21 cellular contexts compared by ENCODE assay signal in the genomic region with DNA sequence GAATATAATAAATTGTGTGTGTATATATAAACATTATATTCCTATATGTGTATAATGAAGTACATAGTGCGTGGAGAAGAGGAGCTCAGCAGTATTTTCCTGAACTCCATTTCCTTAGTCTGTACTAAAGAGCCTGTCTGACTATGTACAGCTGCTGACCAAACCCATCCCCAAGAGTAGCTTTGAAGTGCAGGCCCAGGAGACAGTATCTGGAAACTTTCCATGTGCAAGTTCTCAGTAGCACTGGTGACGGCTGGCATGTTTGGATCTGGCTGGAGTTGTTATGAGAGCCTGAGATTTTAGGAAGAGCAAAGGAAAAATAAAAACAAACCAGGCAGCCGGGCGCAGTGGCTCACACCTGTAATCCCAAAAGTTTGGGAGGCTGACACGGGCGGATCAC.
DNase-seq lines count a peak whose midpoint lies in the region; ATAC-seq and TF ChIP-seq lines count a peak whose summit lies in the region.
"Had no signal": no experiment of that assay in that cellular context is flagged by ENCODE, and none has a peak within 500 bp of the region (broad histone marks: within the 10 kb centered on the region; RNA-seq: fewer than 3 reads in every experiment).

No MANE protein-coding gene starts in this region.

- H3K9me3 ChIP-seq in T-helper 17 cell (ENCODE audit: control insufficient read depth, low read length, poor library complexity, severe bottlenecking) (no peaks in the 10 kb centered on the region), left lung (no peaks in the 10 kb centered on the region), upper lobe of right lung (no peaks in the 10 kb centered on the region)
- H3K9me3 ChIP-seq: Peyer's patch, SJSA1 had no signal

- H3K27me3 Mint-ChIP-seq in activated naive CD4-positive, alpha-beta T cell treated with anti-CD3 and anti-CD28 coated beads, Interleukin-2, amount 50 U/mL, for 24 hours: no peaks in the 10 kb centered on the region
- H3K27me3 Mint-ChIP-seq in T-helper 17 cell: no peaks in the 10 kb centered on the region
- H3K27me3 Mint-ChIP-seq: IgD-negative memory B cell had no signal

- no peak for DNase-seq in activated naive CD4-positive, alpha-beta T cell treated with anti-CD3 and anti-CD28 coated beads, Interleukin-2, amount 50 U/mL, for 16 hours
- DNase-seq in T-helper 17 cell (no peak), left lung (no peak), upper lobe of right lung (no peak), AML-193 (lab: John Stamatoyannopoulos, UW) (no peak)
- DNase-seq: 8988T, DMS53, EL, NCI-H1105, NCI-H146, NCI-H2029, NCI-H226, NCI-H510A treated with DMSO at 0.1 percent for 48 hours, NCI-H748 treated with DMSO at 0.1 percent for 48 hours, Peyer's patch had no signal

- H3K27ac Mint-ChIP-seq in activated naive CD4-positive, alpha-beta T cell treated with anti-CD3 and anti-CD28 coated beads, Interleukin-2, amount 50 U/mL, for 24 hours: peak overlapping the region; percentile 47
- H3K27ac Mint-ChIP-seq in T-helper 17 cell: peak overlapping the region; percentile 75
- H3K27ac Mint-ChIP-seq: CD14-positive monocyte, IgD-negative memory B cell had no signal

- ATAC-seq in T-helper 17 cell (no peak), left lung (peak; percentile 87), upper lobe of right lung (peak; percentile 84), HG02885 (IDR thresholded peaks at IDR 0.05; ENCODE audit: poor library complexity, unreplicated experiment) (no peak), GM19455 (IDR thresholded peaks at IDR 0.05; ENCODE audit: unreplicated experiment) (no peak)

- H3K27me3 ChIP-seq in left lung (no peaks in the 10 kb centered on the region), upper lobe of right lung (no peaks in the 10 kb centered on the region)
- H3K27me3 ChIP-seq: Peyer's patch, SJSA1 had no signal

- no peaks in the 10 kb centered on the region for H3K36me3 ChIP-seq in left lung
- no peaks in the 10 kb centered on the region for H3K36me3 ChIP-seq in upper lobe of right lung
- H3K36me3 ChIP-seq: Peyer's patch, SJSA1 had no signal

- H3K4me3 ChIP-seq in left lung: no peak overlapping the region
- no peak overlapping the region for H3K4me3 ChIP-seq in upper lobe of right lung
- H3K4me3 ChIP-seq: Peyer's patch, SJSA1 had no signal

- no peaks in the 10 kb centered on the region for H3K9me3 Mint-ChIP-seq in activated naive CD4-positive, alpha-beta T cell treated with anti-CD3 and anti-CD28 coated beads, Interleukin-2, amount 50 U/mL, for 24 hours
- H3K9me3 Mint-ChIP-seq: CD14-positive monocyte, IgD-negative memory B cell had no signal

- peaks cover 10% of the 10 kb centered on the region for H3K36me3 Mint-ChIP-seq in activated naive CD4-positive, alpha-beta T cell treated with anti-CD3 and anti-CD28 coated beads, Interleukin-2, amount 50 U/mL, for 24 hours
- no peaks in the 10 kb centered on the region for H3K36me3 Mint-ChIP-seq in T-helper 17 cell (ENCODE audit: low read depth)
- H3K36me3 Mint-ChIP-seq: IgD-negative memory B cell had no signal

- peaks cover 4% of the 10 kb centered on the region for H3K4me1 Mint-ChIP-seq in activated naive CD4-positive, alpha-beta T cell treated with anti-CD3 and anti-CD28 coated beads, Interleukin-2, amount 50 U/mL, for 24 hours
- H3K4me1 Mint-ChIP-seq in T-helper 17 cell: peaks cover 3% of the 10 kb centered on the region

- intact Hi-C loops in left lung (cut with DNase I): no loop called here
- intact Hi-C loops in upper lobe of right lung (cut with DNase I): no loop called here

- no peak for TF ChIP-seq CTCF in left lung (IDR thresholded peaks at IDR 0.05)
- no peak for TF ChIP-seq CTCF in upper lobe of right lung (IDR thresholded peaks at IDR 0.05)

- H3K4me3 Mint-ChIP-seq in activated naive CD4-positive, alpha-beta T cell treated with anti-CD3 and anti-CD28 coated beads, Interleukin-2, amount 50 U/mL, for 24 hours: no peak overlapping the region
- H3K4me3 Mint-ChIP-seq in T-helper 17 cell: no peak overlapping the region

- H3K4me1 ChIP-seq in left lung (peaks cover 0 to 7% of the 10 kb centered on the region in 2 donors), upper lobe of right lung (no peaks in the 10 kb centered on the region)
- H3K4me1 ChIP-seq: Peyer's patch, SJSA1 had no signal

- H3K27ac ChIP-seq in left lung (no peak overlapping the region), upper lobe of right lung (no peak overlapping the region)
- H3K27ac ChIP-seq: Peyer's patch, SJSA1 had no signal

Comparison
In these comparisons a context has a peak if more than half of its experiments do, and no peak if none do; other contexts are left out.
1. ATAC-seq: peak in left lung (single experiment) and upper lobe of right lung (single experiment); none in T-helper 17 cell (single experiment), HG02885 (single experiment) and GM19455 (single experiment).